8 cellular contexts compared by ENCODE assay signal in genomic region chr2:207625014-207625755, GRCh38. TPM values are rescaled to one million over a fixed set of nuclear protein-coding genes. Genes with fewer than 3 reads are reported as not detected.
DNase-seq lines count a peak whose midpoint lies in the region; ATAC-seq and TF ChIP-seq lines count a peak whose summit lies in the region.

TSS of gene METTL21A (minus strand) at chr2:207625394. CDS start at chr2:207624375, 1,019 bp downstream.

- H3K4me3 ChIP-seq in BE2C (ENCODE audit: low read depth, low read length), result peak within 1 kb of the TSS; percentile 75
- H3K4me3 ChIP-seq in choroid plexus epithelial cell (ENCODE audit: low read depth, low read length), result peak within 1 kb of the TSS; percentile 82

- H3K9me3 ChIP-seq in BE2C, result no peaks in the 10 kb centered on the region

- DNase-seq in BE2C, result peak; percentile 90
- peak; percentile 81 for DNase-seq in NCI-H510A treated with DMSO at 0.1 percent for 48 hours (lab: John Stamatoyannopoulos, UW)
- peak; percentile 89 to 90 for DNase-seq in activated CD4-positive, alpha-beta T cell treated with anti-CD3 and anti-CD28 coated beads for 24 hours (ENCODE audit: low read depth in 2 of 2)
- peak; percentile 88 for DNase-seq in choroid plexus epithelial cell (ENCODE audit: low read depth)
- DNase-seq in kidney tubule cell (ENCODE audit: low spot score), result peak; percentile 94
- peak; percentile 92 to 93 for DNase-seq in stimulated activated CD4-positive, alpha-beta T cell treated with anti-CD3 and anti-CD28 coated beads, Interleukin-1b, Interleukin-23, amount 100 ng/mL, for 4 hours (ENCODE audit: low read depth in 2 of 2)

- TF ChIP-seq CTCF in BE2C (IDR thresholded peaks at IDR 0.05; ENCODE audit: low read depth, low read length), result peak; percentile 49
- peak; percentile 58 for TF ChIP-seq CTCF in choroid plexus epithelial cell (conservative IDR thresholded peaks at IDR 0.05; ENCODE audit: low read depth, low read length)

- TF ChIP-seq POLR2A in GM19193 (IDR thresholded peaks at IDR 0.05; ENCODE audit: extremely low read depth, insufficient read depth, insufficient read length), result peak; percentile 70

- no peaks in the 10 kb centered on the region for H3K27me3 ChIP-seq in BE2C

- ATAC-seq in HG03432 (IDR thresholded peaks at IDR 0.05; ENCODE audit: unreplicated experiment), result peak; percentile 66

- H3K4me1 ChIP-seq in BE2C, result no peaks in the 10 kb centered on the region

- H3K36me3 ChIP-seq in BE2C, result peaks cover 23% of the 10 kb centered on the region

RNA-seq across cellular contexts. Expression of gene METTL21A, which starts in this region (rescaled TPM):
- 30.0 TPM for polyA plus RNA-seq in BE2C (2012; ENCODE audit: insufficient read depth, insufficient read length, low read depth)

Comparison
In these comparisons a context has a peak if more than half of its experiments do, and no peak if none do; other contexts are left out.
1. Peak in every context shown above with its lines: DNase-seq, ATAC-seq and H3K4me3 ChIP-seq.